In genomic region chr15:57555270-57555669, GRCh38 we compare ENCODE assay signal across 1 cellular context.
TF ChIP-seq lines count a peak whose summit lies in the region.

No MANE protein-coding gene starts in this region.

TF ChIP-seq in HepG2, 621 proteins besides CTCF, POLR2A, EP300 and RAD21 (continued from another document):
- TF ChIP-seq ZNF280D (CRISPR knock-in tag; IDR thresholded peaks at IDR 0.05) (no peak), ZNF598 (CRISPR knock-in tag; IDR thresholded peaks at IDR 0.05; ENCODE audit: borderline replicate concordance) (no peak), ZNF776 (CRISPR knock-in tag; IDR thresholded peaks at IDR 0.05) (no peak), ZNF747 (CRISPR knock-in tag; IDR thresholded peaks at IDR 0.05; ENCODE audit: borderline replicate concordance) (no peak), NFKB2 (CRISPR knock-in tag; IDR thresholded peaks at IDR 0.05; ENCODE audit: borderline replicate concordance) (no peak), ARHGAP35 (CRISPR knock-in tag; IDR thresholded peaks at IDR 0.05; ENCODE audit: borderline replicate concordance) (no peak), GMEB2 (CRISPR knock-in tag; IDR thresholded peaks at IDR 0.05; ENCODE audit: low read depth) (no peak), HNRNPLL (IDR thresholded peaks at IDR 0.05; ENCODE audit: low read depth, low read length, poor library complexity, severe bottlenecking) (no peak), ZBTB46 (CRISPR knock-in tag; IDR thresholded peaks at IDR 0.05; ENCODE audit: borderline replicate concordance) (no peak), ZNF256 (CRISPR knock-in tag; conservative IDR thresholded peaks at IDR 0.05) (no peak), ZNF660 (CRISPR knock-in tag; IDR thresholded peaks at IDR 0.05; ENCODE audit: borderline replicate concordance, low read depth) (no peak), ZNF839 (CRISPR knock-in tag; IDR thresholded peaks at IDR 0.05; ENCODE audit: borderline replicate concordance) (no peak), E2F2 (CRISPR knock-in tag; IDR thresholded peaks at IDR 0.05; ENCODE audit: borderline replicate concordance) (no peak), MTF1 (CRISPR knock-in tag; IDR thresholded peaks at IDR 0.05) (no peak), HMGA1 (CRISPR knock-in tag; conservative IDR thresholded peaks at IDR 0.05) (no peak)
